ENCODE assay signal across 26 cellular contexts in genomic region chr2:39325966-39326365, GRCh38.
A peak's percentile ranks its signal among the peaks of the same experiment; 100 is the strongest.
DNase-seq lines count a peak whose midpoint lies in the region; ATAC-seq and TF ChIP-seq lines count a peak whose summit lies in the region.
"Had no signal": no experiment of that assay in that cellular context is flagged by ENCODE, and none has a peak within 500 bp of the region (broad histone marks: within the 10 kb centered on the region; RNA-seq: fewer than 3 reads in every experiment).

No MANE protein-coding gene starts in this region.

- H3K27me3 Mint-ChIP-seq in naive thymus-derived CD8-positive, alpha-beta T cell, result no peaks in the 10 kb centered on the region
- H3K27me3 Mint-ChIP-seq in mesothelial cell of epicardium (ENCODE audit: low read depth), result no peaks in the 10 kb centered on the region
- H3K27me3 Mint-ChIP-seq: activated naive CD8-positive, alpha-beta T cell; CD4-positive, CD25-positive, alpha-beta regulatory T cell; central memory CD8-positive, alpha-beta T cell had no signal

- no peak overlapping the region for H3K27ac ChIP-seq in GM23248
- H3K27ac ChIP-seq in ascending aorta, result no peak overlapping the region
- H3K27ac ChIP-seq: esophagus muscularis mucosa, SK-N-MC, spleen had no signal

- peak; percentile 29 for DNase-seq in GM23248
- peak; percentile 72 for DNase-seq in amniotic epithelial cell (ENCODE audit: low read depth)
- DNase-seq in foreskin fibroblast, result peak; percentile 7 to 28
- DNase-seq in naive thymus-derived CD8-positive, alpha-beta T cell, result no peak
- no peak for DNase-seq in mesothelial cell of epicardium (ENCODE audit: low spot score in 2 of 2, unreplicated experiment in 2 of 2)
- DNase-seq in ascending aorta (ENCODE audit: low spot score in 2 of 2), result no peak
- DNase-seq: activated CD8-positive, alpha-beta T cell treated with anti-CD3 and anti-CD28 coated beads, Interleukin-2, amount 10 ng/mL, durations not matched to agents 7 days and 5 days; aorta; CD4-positive, CD25-positive, alpha-beta regulatory T cell; dermis blood vessel endothelial cell; KG1; kidney; NCI-H1417 treated with DMSO at 0.1 percent for 48 hours; NCI-H446; NCI-H82; nephron progenitor cell; retina; spleen; stimulated activated CD4-positive, alpha-beta T cell treated with anti-CD3 and anti-CD28 coated beads, Interleukin-4, amount 100 ng/mL, for 1 hour; T-helper 2 cell; trophoblast cell had no signal

- ATAC-seq in naive thymus-derived CD8-positive, alpha-beta T cell, result no peak
- no peak for ATAC-seq in HG02981 (IDR thresholded peaks at IDR 0.05; ENCODE audit: unreplicated experiment)
- ATAC-seq: activated CD8-positive, alpha-beta T cell treated with anti-CD3 and anti-CD28 coated beads, Interleukin-2, amount 10 ng/mL, durations not matched to agents 7 days and 5 days had no signal

- H3K9me2 ChIP-seq in GM23248 (ENCODE audit: insufficient read depth), result no peaks in the 10 kb centered on the region

- TF ChIP-seq CTCF in foreskin fibroblast (IDR thresholded peaks at IDR 0.05; ENCODE audit: low read depth, low read length) (no peak), mesothelial cell of epicardium (IDR thresholded peaks at IDR 0.05; ENCODE audit: unreplicated experiment) (no peak), ascending aorta (IDR thresholded peaks at IDR 0.05) (no peak)

- peaks cover 12 to 51% (median 30%) of the 10 kb centered on the region in 3 donors for H3K36me3 Mint-ChIP-seq in naive thymus-derived CD8-positive, alpha-beta T cell
- peaks cover 30% of the 10 kb centered on the region for H3K36me3 Mint-ChIP-seq in mesothelial cell of epicardium

- no peaks in the 10 kb centered on the region for H3F3A ChIP-seq in GM23248 (ENCODE audit: insufficient read depth)

- POLR2A ChIA-PET in naive thymus-derived CD8-positive, alpha-beta T cell (lab: Charles Lee), result no interaction called here

- H3K9me3 Mint-ChIP-seq in naive thymus-derived CD8-positive, alpha-beta T cell, result no peaks in the 10 kb centered on the region
- H3K9me3 Mint-ChIP-seq in mesothelial cell of epicardium, result no peaks in the 10 kb centered on the region
- H3K9me3 Mint-ChIP-seq: CD4-positive, CD25-positive, alpha-beta regulatory T cell; central memory CD8-positive, alpha-beta T cell; nephron progenitor cell had no signal

- no peak overlapping the region for H3K27ac Mint-ChIP-seq in naive thymus-derived CD8-positive, alpha-beta T cell
- no peak overlapping the region for H3K27ac Mint-ChIP-seq in mesothelial cell of epicardium
- H3K27ac Mint-ChIP-seq: activated CD8-positive, alpha-beta T cell treated with anti-CD3 and anti-CD28 coated beads, Interleukin-2, amount 10 ng/mL, durations not matched to agents 7 days and 5 days; activated naive CD8-positive, alpha-beta T cell; CD4-positive, CD25-positive, alpha-beta regulatory T cell; nephron progenitor cell had no signal

- H3K36me3 ChIP-seq in GM23248 (ENCODE audit: low read depth) (peaks cover 32% of the 10 kb centered on the region; the same call in 1 of the 2 replicates), ascending aorta (peaks cover 13 to 19% of the 10 kb centered on the region in 2 donors)

- no peak overlapping the region for H3K4me3 Mint-ChIP-seq in naive thymus-derived CD8-positive, alpha-beta T cell
- H3K4me3 Mint-ChIP-seq in mesothelial cell of epicardium, result no peak overlapping the region
- H3K4me3 Mint-ChIP-seq: activated CD8-positive, alpha-beta T cell treated with anti-CD3 and anti-CD28 coated beads, Interleukin-2, amount 10 ng/mL, durations not matched to agents 7 days and 5 days; activated naive CD8-positive, alpha-beta T cell; central memory CD8-positive, alpha-beta T cell; nephron progenitor cell had no signal

- H3K4me1 ChIP-seq in GM23248 (ENCODE audit: insufficient read depth), result no peaks in the 10 kb centered on the region
- no peaks in the 10 kb centered on the region for H3K4me1 ChIP-seq in ascending aorta
- H3K4me1 ChIP-seq: spleen had no signal

- intact Hi-C loops in ascending aorta (cut with DNase I), result no loop called here

- no peaks in the 10 kb centered on the region for H4K20me1 ChIP-seq in GM23248 (ENCODE audit: insufficient read depth)

- no peak overlapping the region for H3K9ac ChIP-seq in GM23248

- H3K4me3 ChIP-seq in GM23248 (no peak overlapping the region), foreskin fibroblast (ENCODE audit: low read depth in 1 of 2, low read length in 2 of 2) (no peak overlapping the region), ascending aorta (no peak overlapping the region)
- H3K4me3 ChIP-seq: esophagus muscularis mucosa, SK-N-MC, spleen had no signal

- no peak overlapping the region for H3K4me2 ChIP-seq in GM23248 (ENCODE audit: unreplicated experiment)

- in situ Hi-C loops in GM23248 (cut with MboI), result no loop called here

- 95 to 100% methylated on average over 1 of the region's 1 CpG for WGBS in GM23248 (ENCODE audit: low coverage in 1 of 2, low lambda C conversion rate in 2 of 2, missing lambda C conversion rate in 2 of 2), 2 experiments

- H3K79me2 ChIP-seq in GM23248 (ENCODE audit: insufficient read depth), result 0 out of 2 replicates have a peak, but pooled peaks cover 7% of the 10 kb centered on the region

- no peaks in the 10 kb centered on the region for H3K27me3 ChIP-seq in GM23248 (replicated peaks; ENCODE audit: insufficient read depth)
- H3K27me3 ChIP-seq in ascending aorta, result no peaks in the 10 kb centered on the region
- H3K27me3 ChIP-seq: esophagus muscularis mucosa, spleen had no signal

- H3K9me3 ChIP-seq in GM23248 (ENCODE audit: low read depth) (no peaks in the 10 kb centered on the region), ascending aorta (no peaks in the 10 kb centered on the region)
- H3K9me3 ChIP-seq: esophagus muscularis mucosa, spleen had no signal

- no peaks in the 10 kb centered on the region for H3K4me1 Mint-ChIP-seq in naive thymus-derived CD8-positive, alpha-beta T cell
- no peaks in the 10 kb centered on the region for H3K4me1 Mint-ChIP-seq in mesothelial cell of epicardium
- H3K4me1 Mint-ChIP-seq: central memory CD8-positive, alpha-beta T cell; nephron progenitor cell had no signal

- H2AFZ ChIP-seq in GM23248, result no peak overlapping the region

Comparison
In these comparisons a context has a peak if more than half of its experiments do, and no peak if none do; other contexts are left out.
1. DNase-seq: peak in GM23248 (single experiment), amniotic epithelial cell (single experiment) and foreskin fibroblast (2 of 2); none in naive thymus-derived CD8-positive, alpha-beta T cell (0 of 10), mesothelial cell of epicardium (0 of 2) and ascending aorta (0 of 2).